1 cellular context compared by ENCODE assay signal in genomic region chr4:134762053-134762452, GRCh38.
TF ChIP-seq lines count a peak whose summit lies in the region.

No MANE protein-coding gene starts in this region.

TF ChIP-seq in GM23338, 12 proteins besides CTCF, POLR2A, EP300 and RAD21 (continued from another document):
- no peak for TF ChIP-seq ZNF462 (CRISPR knock-in tag; IDR thresholded peaks at IDR 0.05)
